In the genomic region with DNA sequence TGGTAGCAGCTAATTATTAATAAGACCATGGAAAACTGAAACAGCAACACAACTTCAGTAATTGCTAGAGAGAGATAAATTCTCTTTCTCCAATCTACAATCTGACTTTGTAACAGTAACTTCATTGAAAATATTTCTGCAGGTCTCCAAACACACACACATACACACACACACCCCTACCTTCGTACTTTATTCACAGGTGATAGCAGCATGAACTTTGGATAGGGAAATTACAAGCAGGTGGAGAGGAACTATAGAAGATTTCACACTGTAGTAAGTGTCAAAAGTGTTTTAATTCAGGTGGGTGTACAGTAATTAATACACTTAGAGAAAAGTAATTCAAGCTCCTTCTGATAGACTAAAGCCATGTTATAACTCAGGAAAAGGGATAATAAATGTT, we compare ENCODE assay signal across 34 cellular contexts.
"Had no signal": no experiment of that assay in that cellular context is flagged by ENCODE, and none has a peak within 500 bp of the region (broad histone marks: within the 10 kb centered on the region; RNA-seq: fewer than 3 reads in every experiment).

No MANE protein-coding gene starts in this region.

- H3K36me3 ChIP-seq: MG63 had no signal

- H3K9me3 ChIP-seq: MG63 had no signal

- H3K4me3 ChIP-seq: MG63 had no signal

- H3K27ac ChIP-seq: KMS-11 had no signal

- DNase-seq: Karpas-422, Kasumi-1, MG63, MM.1S, MV-4-11, NCI-H1048, NCI-H1092, NCI-H1092 treated with DMSO at 0.1 percent for 48 hours, NCI-H1105, NCI-H1105 treated with DMSO at 0.1 percent for 48 hours, NCI-H1417, NCI-H1417 treated with DMSO at 0.1 percent for 48 hours, NCI-H1436, NCI-H1436 treated with DMSO at 0.1 percent for 48 hours, NCI-H146, NCI-H1694, NCI-H1694 treated with DMSO at 0.1 percent for 48 hours, NCI-H187, NCI-H187 treated with DMSO at 0.1 percent for 48 hours, NCI-H1930, NCI-H2029, NCI-H2029 treated with DMSO at 0.1 percent for 48 hours, NCI-H2081, NCI-H2081 treated with DMSO at 0.1 percent for 48 hours, NCI-H2107, NCI-H2171, NCI-H2171 treated with DMSO at 0.1 percent for 48 hours, NCI-H2227 treated with DMSO at 0.1 percent for 48 hours, NCI-H226, NCI-H345, NCI-H446, NCI-H446 treated with DMSO at 0.1 percent for 48 hours, NCI-H510A had no signal

- H3K27me3 ChIP-seq: MG63 had no signal
